ENCODE assay signal across 34 cellular contexts in genomic region chr2:60163691-60164090, GRCh38.
"Had no signal": no experiment of that assay in that cellular context is flagged by ENCODE, and none has a peak within 500 bp of the region (broad histone marks: within the 10 kb centered on the region; RNA-seq: fewer than 3 reads in every experiment).

No MANE protein-coding gene starts in this region.

- ATAC-seq: activated CD8-positive, alpha-beta T cell treated with anti-CD3 and anti-CD28 coated beads for 36 hours; activated naive CD8-positive, alpha-beta T cell treated with anti-CD3 and anti-CD28 coated beads, Interleukin-2, amount 50 U/mL, for 24 hours; activated T-cell treated with anti-CD3 and anti-CD28 coated beads, Interleukin-2, amount 50 U/mL, for 4 hours; activated T-cell treated with anti-CD3 and anti-CD28 coated beads, Interleukin-2, amount 50 U/mL, for 72 hours; activated T-helper 17 cell treated with anti-CD3 and anti-CD28 coated beads, Interleukin-2, amount 50 U/mL, for 72 hours had no signal

- H3K4me1 ChIP-seq: ascending aorta had no signal

- H3K4me3 ChIP-seq: ascending aorta, cardiac muscle cell had no signal

- H3K27me3 Mint-ChIP-seq: activated B cell treated with CpG ODN at 0.5 μM for 24 hours; activated CD4-positive, alpha-beta memory T cell treated with anti-CD3 and anti-CD28 coated beads for 36 hours; activated CD4-positive, alpha-beta T cell treated with anti-CD3 and anti-CD28 coated beads, Interleukin-2, amount 10 ng/mL, durations not matched to agents 7 days and 5 days; activated CD8-positive, alpha-beta T cell treated with anti-CD3 and anti-CD28 coated beads for 36 hours; activated naive CD4-positive, alpha-beta T cell treated with anti-CD3 and anti-CD28 coated beads, Interleukin-2, amount 10 ng/mL, durations not matched to agents 7 days and 5 days; activated naive CD4-positive, alpha-beta T cell treated with anti-CD3 and anti-CD28 coated beads, Interleukin-2, amount 50 U/mL, for 24 hours; activated naive CD8-positive, alpha-beta T cell; activated naive CD8-positive, alpha-beta T cell treated with anti-CD3 and anti-CD28 coated beads, Interleukin-2, amount 10 ng/mL, durations not matched to agents 7 days and 5 days; activated naive CD8-positive, alpha-beta T cell treated with anti-CD3 and anti-CD28 coated beads, Interleukin-2, amount 50 U/mL, for 24 hours; activated T-helper 17 cell treated with anti-CD3 and anti-CD28 coated beads, Interleukin-2, amount 50 U/mL, for 72 hours; brain; central memory CD8-positive, alpha-beta T cell had no signal

- H3K36me3 Mint-ChIP-seq: activated CD4-positive, alpha-beta memory T cell treated with anti-CD3 and anti-CD28 coated beads for 36 hours; activated naive CD4-positive, alpha-beta T cell treated with anti-CD3 and anti-CD28 coated beads, Interleukin-2, amount 10 ng/mL, durations not matched to agents 7 days and 5 days; activated naive CD4-positive, alpha-beta T cell treated with anti-CD3 and anti-CD28 coated beads, Interleukin-2, amount 50 U/mL, for 24 hours; activated naive CD8-positive, alpha-beta T cell; activated naive CD8-positive, alpha-beta T cell treated with anti-CD3 and anti-CD28 coated beads, Interleukin-2, amount 10 ng/mL, durations not matched to agents 7 days and 5 days; brain had no signal

- H3K4me3 Mint-ChIP-seq: activated B cell treated with CpG ODN at 0.5 μM for 24 hours; activated CD4-positive, alpha-beta memory T cell treated with anti-CD3 and anti-CD28 coated beads for 36 hours; activated CD4-positive, alpha-beta T cell treated with anti-CD3 and anti-CD28 coated beads, Interleukin-2, amount 10 ng/mL, durations not matched to agents 7 days and 5 days; activated CD8-positive, alpha-beta T cell treated with anti-CD3 and anti-CD28 coated beads for 36 hours; activated naive CD4-positive, alpha-beta T cell treated with anti-CD3 and anti-CD28 coated beads, Interleukin-2, amount 10 ng/mL, durations not matched to agents 7 days and 5 days; activated naive CD4-positive, alpha-beta T cell treated with anti-CD3 and anti-CD28 coated beads, Interleukin-2, amount 50 U/mL, for 24 hours; activated naive CD8-positive, alpha-beta T cell; activated naive CD8-positive, alpha-beta T cell treated with anti-CD3 and anti-CD28 coated beads, Interleukin-2, amount 10 ng/mL, durations not matched to agents 7 days and 5 days; activated naive CD8-positive, alpha-beta T cell treated with anti-CD3 and anti-CD28 coated beads, Interleukin-2, amount 50 U/mL, for 24 hours; activated T-cell treated with anti-CD3 and anti-CD28 coated beads, Interleukin-2, amount 50 U/mL, for 4 hours; activated T-cell treated with anti-CD3 and anti-CD28 coated beads, Interleukin-2, amount 50 U/mL, for 72 hours; activated T-helper 1 cell treated with anti-CD3 and anti-CD28 coated beads, Interleukin-12 subunit alpha, Interleukin-12 subunit beta, Interleukin-2, Interleukin-4 antibody, amounts not matched to agents 30 ng/mL and 10 ng/mL and 1 ng/mL, durations not matched to agents 14 hours and 24 hours and 36 hours; activated T-helper 17 cell treated with anti-CD3 and anti-CD28 coated beads, Interleukin-2, amount 50 U/mL, for 72 hours; brain; central memory CD8-positive, alpha-beta T cell; T-helper 1 cell treated with Interleukin-12 subunit alpha and Interleukin-12 subunit beta and Interleukin-4 antibody, amounts not matched to agents 30 μg/mL and 1 μg/mL, for 36 hours; T-helper 2 cell treated with Interferon-gamma antibody and Interleukin-4, amounts not matched to agents 5 μg/mL and 100 μg/mL, for 36 hours had no signal

- H3K36me3 ChIP-seq: ascending aorta, cardiac muscle cell had no signal

- H3K9me3 ChIP-seq: ascending aorta had no signal

- H3K27me3 ChIP-seq: ascending aorta, cardiac muscle cell had no signal

- H3K27ac ChIP-seq: ascending aorta, cardiac muscle cell, VCaP had no signal

- DNase-seq: activated B cell treated with CpG ODN at 0.5 μM for 24 hours; activated CD4-positive, alpha-beta memory T cell treated with anti-CD3 and anti-CD28 coated beads for 36 hours; activated CD4-positive, alpha-beta T cell treated with anti-CD3 and anti-CD28 coated beads for 4 hours; activated CD4-positive, alpha-beta T cell treated with anti-CD3 and anti-CD28 coated beads, Interleukin-2, amount 10 ng/mL, durations not matched to agents 7 days and 5 days; activated CD4-positive, CD25-positive, alpha-beta regulatory T cell treated with anti-CD3 and anti-CD28 coated beads, Interleukin-2, amount 50 U/mL, for 72 hours; activated CD8-positive, alpha-beta memory T cell treated with anti-CD3 and anti-CD28 coated beads, Interleukin-2, amount 50 U/mL, for 4 hours; activated CD8-positive, alpha-beta T cell treated with anti-CD3 and anti-CD28 coated beads for 36 hours; activated effector memory CD4-positive, alpha-beta T cell treated with anti-CD3 and anti-CD28 coated beads, Interleukin-2, amount 50 U/mL, for 16 hours; activated naive CD4-positive, alpha-beta T cell treated with anti-CD3 and anti-CD28 coated beads, Interleukin-2, amount 10 ng/mL, durations not matched to agents 7 days and 5 days; activated naive CD4-positive, alpha-beta T cell treated with Interleukin-2 at 50 U/mL for 16 hours; activated naive CD8-positive, alpha-beta T cell treated with anti-CD3 and anti-CD28 coated beads, Interleukin-2, amount 10 ng/mL, durations not matched to agents 7 days and 5 days; activated naive CD8-positive, alpha-beta T cell treated with anti-CD3 and anti-CD28 coated beads, Interleukin-2, amount 50 U/mL, for 24 hours; activated T-cell treated with anti-CD3 and anti-CD28 coated beads for 4 hours; activated T-cell treated with anti-CD3 and anti-CD28 coated beads, Interleukin-2, amount 50 U/mL, for 1 hour; activated T-cell treated with anti-CD3 and anti-CD28 coated beads, Interleukin-2, amount 50 U/mL, for 4 hours; activated T-cell treated with anti-CD3 and anti-CD28 coated beads, Interleukin-2, amount 50 U/mL, for 72 hours; amygdala; anterior cingulate cortex; caudate nucleus; cerebellar nuclear complex; T-helper 1 cell; T-helper 2 cell; T-helper 9 cell had no signal

- H3K27ac Mint-ChIP-seq: activated B cell treated with CpG ODN at 0.5 μM for 24 hours; activated CD4-positive, alpha-beta memory T cell treated with anti-CD3 and anti-CD28 coated beads for 36 hours; activated CD4-positive, alpha-beta T cell treated with anti-CD3 and anti-CD28 coated beads, Interleukin-2, amount 10 ng/mL, durations not matched to agents 7 days and 5 days; activated CD8-positive, alpha-beta T cell treated with anti-CD3 and anti-CD28 coated beads for 36 hours; activated naive CD4-positive, alpha-beta T cell treated with anti-CD3 and anti-CD28 coated beads, Interleukin-2, amount 10 ng/mL, durations not matched to agents 7 days and 5 days; activated naive CD4-positive, alpha-beta T cell treated with anti-CD3 and anti-CD28 coated beads, Interleukin-2, amount 50 U/mL, for 24 hours; activated naive CD8-positive, alpha-beta T cell; activated naive CD8-positive, alpha-beta T cell treated with anti-CD3 and anti-CD28 coated beads, Interleukin-2, amount 10 ng/mL, durations not matched to agents 7 days and 5 days; activated naive CD8-positive, alpha-beta T cell treated with anti-CD3 and anti-CD28 coated beads, Interleukin-2, amount 50 U/mL, for 24 hours; activated T-cell treated with anti-CD3 and anti-CD28 coated beads, Interleukin-2, amount 50 U/mL, for 72 hours; activated T-helper 1 cell treated with anti-CD3 and anti-CD28 coated beads, Interleukin-12 subunit alpha, Interleukin-12 subunit beta, Interleukin-2, Interleukin-4 antibody, amounts not matched to agents 30 ng/mL and 10 ng/mL and 1 ng/mL, durations not matched to agents 14 hours and 24 hours and 36 hours; activated T-helper 17 cell treated with anti-CD3 and anti-CD28 coated beads, Interleukin-2, amount 50 U/mL, for 72 hours; brain; T-helper 1 cell treated with Interleukin-12 subunit alpha and Interleukin-12 subunit beta and Interleukin-4 antibody, amounts not matched to agents 30 μg/mL and 1 μg/mL, for 36 hours; T-helper 2 cell treated with Interferon-gamma antibody and Interleukin-4, amounts not matched to agents 5 μg/mL and 100 μg/mL, for 36 hours had no signal

- H3K4me1 Mint-ChIP-seq: activated CD4-positive, alpha-beta T cell treated with anti-CD3 and anti-CD28 coated beads, Interleukin-2, amount 10 ng/mL, durations not matched to agents 7 days and 5 days; activated naive CD4-positive, alpha-beta T cell treated with anti-CD3 and anti-CD28 coated beads, Interleukin-2, amount 10 ng/mL, durations not matched to agents 7 days and 5 days; activated naive CD4-positive, alpha-beta T cell treated with anti-CD3 and anti-CD28 coated beads, Interleukin-2, amount 50 U/mL, for 24 hours; activated naive CD8-positive, alpha-beta T cell treated with anti-CD3 and anti-CD28 coated beads, Interleukin-2, amount 10 ng/mL, durations not matched to agents 7 days and 5 days; activated naive CD8-positive, alpha-beta T cell treated with anti-CD3 and anti-CD28 coated beads, Interleukin-2, amount 50 U/mL, for 24 hours; activated T-helper 17 cell treated with anti-CD3 and anti-CD28 coated beads, Interleukin-2, amount 50 U/mL, for 72 hours; central memory CD8-positive, alpha-beta T cell had no signal

- H3K9me3 Mint-ChIP-seq: activated B cell treated with CpG ODN at 0.5 μM for 24 hours; activated CD4-positive, alpha-beta memory T cell treated with anti-CD3 and anti-CD28 coated beads for 36 hours; activated CD4-positive, alpha-beta T cell treated with anti-CD3 and anti-CD28 coated beads, Interleukin-2, amount 10 ng/mL, durations not matched to agents 7 days and 5 days; activated CD8-positive, alpha-beta T cell treated with anti-CD3 and anti-CD28 coated beads for 36 hours; activated naive CD4-positive, alpha-beta T cell treated with anti-CD3 and anti-CD28 coated beads, Interleukin-2, amount 10 ng/mL, durations not matched to agents 7 days and 5 days; activated naive CD4-positive, alpha-beta T cell treated with anti-CD3 and anti-CD28 coated beads, Interleukin-2, amount 50 U/mL, for 24 hours; activated naive CD8-positive, alpha-beta T cell treated with anti-CD3 and anti-CD28 coated beads, Interleukin-2, amount 10 ng/mL, durations not matched to agents 7 days and 5 days; activated naive CD8-positive, alpha-beta T cell treated with anti-CD3 and anti-CD28 coated beads, Interleukin-2, amount 50 U/mL, for 24 hours; activated T-cell treated with anti-CD3 and anti-CD28 coated beads, Interleukin-2, amount 50 U/mL, for 4 hours; activated T-cell treated with anti-CD3 and anti-CD28 coated beads, Interleukin-2, amount 50 U/mL, for 72 hours; activated T-helper 1 cell treated with anti-CD3 and anti-CD28 coated beads, Interleukin-12 subunit alpha, Interleukin-12 subunit beta, Interleukin-2, Interleukin-4 antibody, amounts not matched to agents 30 ng/mL and 10 ng/mL and 1 ng/mL, durations not matched to agents 14 hours and 24 hours and 36 hours; activated T-helper 17 cell treated with anti-CD3 and anti-CD28 coated beads, Interleukin-2, amount 50 U/mL, for 72 hours; brain; central memory CD8-positive, alpha-beta T cell; T-helper 1 cell treated with Interleukin-12 subunit alpha and Interleukin-12 subunit beta and Interleukin-4 antibody, amounts not matched to agents 30 μg/mL and 1 μg/mL, for 36 hours; T-helper 2 cell treated with Interferon-gamma antibody and Interleukin-4, amounts not matched to agents 5 μg/mL and 100 μg/mL, for 36 hours had no signal
